ENCODE assay signal across 28 cellular contexts in genomic region chr5:152499816-152500575, GRCh38.
"Had no signal": no experiment of that assay in that cellular context is flagged by ENCODE, and none has a peak within 500 bp of the region (broad histone marks: within the 10 kb centered on the region; RNA-seq: fewer than 3 reads in every experiment).

No MANE protein-coding gene starts in this region.

- H3K36me3 Mint-ChIP-seq: immature natural killer cell; memory B cell; mesothelial cell of epicardium; naive B cell; natural killer cell treated with Interleukin-12 subunit alpha and Interleukin-12 subunit beta and Interleukin-15 and Interleukin-18, amount 100 ng/mL, for 72 hours; stimulated activated naive B cell treated with anti-CD40 and anti-IgM and Interleukin-4, amounts not matched to agents 10 μg/mL and 1 μg/mL and 100 μg/mL, for 72 hours had no signal

- H3K4me3 Mint-ChIP-seq: effector memory CD8-positive, alpha-beta T cell; immature natural killer cell; memory B cell; mesothelial cell of epicardium; naive B cell; natural killer cell treated with Interleukin-12 subunit alpha and Interleukin-12 subunit beta and Interleukin-15 and Interleukin-18, amount 100 ng/mL, for 72 hours; neural crest cell; stimulated activated naive B cell treated with anti-CD40 and anti-IgM and Interleukin-4, amounts not matched to agents 10 μg/mL and 1 μg/mL and 100 μg/mL, for 72 hours; stimulated activated naive CD8-positive, alpha-beta T cell treated with anti-CD3 and anti-CD28 coated beads, Interleukin-15, Interleukin-2, amounts not matched to agents 100 ng/mL and 50 ng/mL, for 24 hours had no signal

- H3K4me1 Mint-ChIP-seq: immature natural killer cell; mesothelial cell of epicardium; neural crest cell; stimulated activated naive B cell treated with anti-CD40 and anti-IgM and Interleukin-4, amounts not matched to agents 10 μg/mL and 1 μg/mL and 100 μg/mL, for 72 hours had no signal

- H3K27me3 Mint-ChIP-seq: stimulated activated naive B cell treated with anti-CD40 and anti-IgM and Interleukin-4, amounts not matched to agents 10 μg/mL and 1 μg/mL and 100 μg/mL, for 72 hours had no signal

- H3K9me3 Mint-ChIP-seq: effector memory CD8-positive, alpha-beta T cell; natural killer cell treated with Interleukin-12 subunit alpha and Interleukin-12 subunit beta and Interleukin-15 and Interleukin-18, amount 100 ng/mL, for 72 hours; stimulated activated naive CD8-positive, alpha-beta T cell treated with anti-CD3 and anti-CD28 coated beads, Interleukin-15, Interleukin-2, amounts not matched to agents 100 ng/mL and 50 ng/mL, for 24 hours had no signal

- H3K27me3 ChIP-seq: gastroesophageal sphincter, heart right ventricle, neutrophil, pancreas, right lobe of liver, tibial nerve, upper lobe of left lung had no signal

- H3K9me3 ChIP-seq: gastroesophageal sphincter, mucosa of descending colon, neutrophil, pancreas, right lobe of liver, thoracic aorta, tibial nerve, upper lobe of left lung had no signal

- H3K4me3 ChIP-seq: coronary artery, gastroesophageal sphincter, heart right ventricle, lung, mucosa of descending colon, pancreas, right lobe of liver, thoracic aorta, tibial nerve, upper lobe of left lung had no signal

- H3K27ac Mint-ChIP-seq: effector memory CD8-positive, alpha-beta T cell; immature natural killer cell; memory B cell; mesothelial cell of epicardium; naive B cell; natural killer cell treated with Interleukin-12 subunit alpha and Interleukin-12 subunit beta and Interleukin-15 and Interleukin-18, amount 100 ng/mL, for 72 hours; stimulated activated naive B cell treated with anti-CD40 and anti-IgM and Interleukin-4, amounts not matched to agents 10 μg/mL and 1 μg/mL and 100 μg/mL, for 72 hours; stimulated activated naive CD8-positive, alpha-beta T cell treated with anti-CD3 and anti-CD28 coated beads, Interleukin-15, Interleukin-2, amounts not matched to agents 100 ng/mL and 50 ng/mL, for 24 hours had no signal

- H3K4me1 ChIP-seq: gastroesophageal sphincter, heart right ventricle, pancreas, right lobe of liver, tibial nerve, upper lobe of left lung had no signal

- H3K27ac ChIP-seq: coronary artery, gastroesophageal sphincter, heart right ventricle, neutrophil, pancreas, right lobe of liver, thoracic aorta, tibial nerve, upper lobe of left lung had no signal

- DNase-seq: dermis blood vessel endothelial cell; effector memory CD8-positive, alpha-beta T cell; foreskin fibroblast; glutamatergic neuron; heart right ventricle; hippocampal formation; immature natural killer cell; islet precursor cell; mucosa of descending colon; naive B cell; pancreas; right lobe of liver; small intestine; stimulated activated CD4-positive, alpha-beta T cell treated with anti-CD3 and anti-CD28 coated beads, Interleukin-15, amount 100 ng/mL, for 24 hours; stimulated activated CD4-positive, alpha-beta T cell treated with anti-CD3 and anti-CD28 coated beads, Interleukin-2, amount 100 ng/mL, for 48 hours; stimulated activated naive B cell treated with anti-CD40 and anti-IgM and Interleukin-4, amounts not matched to agents 10 μg/mL and 1 μg/mL and 100 μg/mL, for 72 hours; upper lobe of left lung had no signal

- H3K36me3 ChIP-seq: gastroesophageal sphincter, heart right ventricle, neutrophil, pancreas, right lobe of liver, thoracic aorta, tibial nerve, upper lobe of left lung had no signal
